Comparison of ENCODE assay signal across 8 cellular contexts in the genomic region with DNA sequence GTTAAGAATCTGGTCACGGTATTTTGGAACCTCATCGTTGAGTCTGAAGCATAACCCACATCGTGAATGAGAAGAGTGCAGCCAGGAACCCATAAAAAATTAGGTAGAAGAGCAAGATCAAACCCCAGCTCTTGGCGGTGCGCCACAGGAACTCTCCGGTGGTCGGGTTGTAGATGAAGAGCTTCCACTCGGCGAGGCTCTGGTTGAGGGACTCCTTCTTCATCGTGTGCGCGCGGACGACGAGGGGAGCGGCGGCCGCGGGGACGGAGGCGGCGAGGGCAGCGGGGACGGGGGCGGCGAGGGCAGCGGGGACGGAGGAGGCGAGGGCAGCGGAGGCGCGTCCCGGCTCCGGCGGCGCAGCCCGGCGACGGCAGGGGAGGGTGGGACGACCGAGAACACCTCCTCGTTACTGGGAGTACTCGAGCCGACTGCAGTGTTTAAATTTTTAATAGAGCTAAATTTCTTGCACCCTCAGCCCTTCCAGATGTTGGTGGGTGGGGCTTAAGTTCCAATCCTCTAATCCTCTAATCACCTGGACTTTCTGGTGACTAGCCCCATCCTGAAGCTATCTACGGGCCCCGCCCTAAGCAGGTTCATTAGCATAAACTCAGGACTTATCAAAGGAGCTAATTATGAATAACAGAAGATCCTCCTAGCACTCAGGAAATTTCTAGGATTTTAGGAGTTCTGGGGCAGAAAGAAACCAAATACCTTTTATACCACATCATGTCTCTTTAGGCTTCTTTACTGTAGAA. TPM values are rescaled to one million over a fixed set of nuclear protein-coding genes. Genes with fewer than 3 reads are reported as not detected.
DNase-seq lines count a peak whose midpoint lies in the region; ATAC-seq, FAIRE-seq and TF ChIP-seq lines count a peak whose summit lies in the region.

No MANE protein-coding gene starts in this region.

- H3K4me2 ChIP-seq in DND-41 (ENCODE audit: insufficient read depth, low read length) (no peak overlapping the region), HepG2 (ENCODE audit: low read depth, low read length) (peak overlapping the region; percentile 74)

- FAIRE-seq in HepG2 (lab: Jason Lieb, UNC), result no peak

- H3K27ac ChIP-seq in DND-41 (ENCODE audit: low read length), result no peak overlapping the region
- H3K27ac ChIP-seq in HepG2 (ENCODE audit: extremely low read length, insufficient read depth, low read length), result no peak overlapping the region
- H3K27ac ChIP-seq in transverse colon, result no peak overlapping the region

- in situ Hi-C loops in HepG2 (cut with HindIII; ENCODE audit: extremely low pct_ligation_motif_present, low pct_unique_long_range_greater_than_20kb), result no loop called here
- in situ Hi-C loops in transverse colon (cut with MboI; ENCODE audit: low pct_ligation_motif_present in 1 of 4, low pct_unique_long_range_greater_than_20kb in 1 of 4, low sequenced_read_pairs in 3 of 4), result no loop called here
- in situ Hi-C loops in G401 (cut with HindIII; ENCODE audit: low sequenced_read_pairs), result no loop called here

- no peaks in the 10 kb centered on the region for H3K36me3 ChIP-seq in DND-41 (ENCODE audit: insufficient read depth, low read length)
- H3K36me3 ChIP-seq in HepG2 (replicated peaks in 1 of 2; ENCODE audit: control insufficient read depth in 1 of 2, insufficient read depth in 2 of 2, low read length in 2 of 2), result no peaks in the 10 kb centered on the region
- H3K36me3 ChIP-seq in transverse colon, result no peaks in the 10 kb centered on the region

- no peak overlapping the region for H3K27ac Mint-ChIP-seq in brain

- peaks cover 8% of the 10 kb centered on the region for H3K27me3 ChIP-seq in DND-41 (ENCODE audit: insufficient read depth, low read length, poor library complexity)
- H3K27me3 ChIP-seq in HepG2 (ENCODE audit: control insufficient read depth in 1 of 2, insufficient read depth in 2 of 2, low read length in 2 of 2), result peaks cover 2 to 35% of the 10 kb centered on the region in 2 experiments; a peak in 3 of 5 replicates
- H3K27me3 ChIP-seq in transverse colon, result peaks cover 44% of the 10 kb centered on the region

- 8% methylated on average over 16 of the region's 46 CpGs for WGBS in HepG2 (ENCODE audit: low lambda C conversion rate)
- WGBS in transverse colon (ENCODE audit: low coverage in 1 of 2), 2 donors, result 3 to 14% methylated on average over 1 to 40 of the region's 46 CpGs

- POLR2A ChIA-PET in HepG2 (lab: Yijun Ruan, JAX), result no interaction called here

- 0 out of 3 replicates have a peak, but pooled peaks have one; percentile 53 for ATAC-seq in DND-41 (ENCODE audit: insufficient read depth, low read depth)
- peak; percentile 73 for ATAC-seq in HepG2
- no peak for ATAC-seq in HG02938 (IDR thresholded peaks at IDR 0.05; ENCODE audit: unreplicated experiment)
- ATAC-seq in GM19351 (IDR thresholded peaks at IDR 0.05; ENCODE audit: unreplicated experiment), result no peak

- H3K4me1 ChIP-seq in DND-41 (ENCODE audit: insufficient read depth, low read length), result no peaks in the 10 kb centered on the region
- H3K4me1 ChIP-seq in HepG2 (ENCODE audit: insufficient read depth, low read length), result peaks cover 11% of the 10 kb centered on the region; the same call in 1 of the 2 replicates
- peaks cover 0 to 5% (median 0%) of the 10 kb centered on the region in 4 donors for H3K4me1 ChIP-seq in transverse colon

- intact Hi-C loops in HepG2 (cut with micrococcal nuclease; ENCODE audit: unreplicated experiment), result no loop called here
- intact Hi-C loops in transverse colon (cut with DNase I; ENCODE audit: low total_unique reads), result no loop called here

- BruUV-seq in HepG2 (replicated peaks; lab: Mats Ljungman, UMichigan), result no TSS peak

- H3K4me3 ChIP-seq in DND-41 (ENCODE audit: low read depth in 1 of 2, low read length in 2 of 2) (no peak overlapping the region), HepG2 (replicated peaks in 1 of 3; ENCODE audit: insufficient read depth in 1 of 3, low read depth in 2 of 3, low read length in 3 of 3) (peak overlapping the region; percentile 33 to 59 (median 55)), transverse colon (peak overlapping the region in 3 of 4 donors; percentile 16 to 47 (median 23))

- peaks cover 39% of the 10 kb centered on the region for H3K27me3 Mint-ChIP-seq in brain

- TF ChIP-seq EP300 in HepG2 (IDR thresholded peaks at IDR 0.05; ENCODE audit: low read depth in 2 of 2, low read length in 2 of 2), result no peak
- no peak for TF ChIP-seq EP300 in HepG2 (CRISPR knock-in tag; IDR thresholded peaks at IDR 0.05; ENCODE audit: borderline replicate concordance)
- no peak for TF ChIP-seq EP300 in transverse colon (IDR thresholded peaks at IDR 0.05; ENCODE audit: low read depth)

- no peaks in the 10 kb centered on the region for H3K79me2 ChIP-seq in DND-41 (ENCODE audit: insufficient read depth, low read length)
- H3K79me2 ChIP-seq in HepG2 (ENCODE audit: insufficient read depth, low read length), result no peaks in the 10 kb centered on the region

- CTCF ChIA-PET in HepG2 (lab: Yijun Ruan, JAX; ENCODE audit: low intra/inter-chr PET ratio, low total read pairs), result no interaction called here

- H3K4me1 Mint-ChIP-seq in brain, result peaks cover 7% of the 10 kb centered on the region

- no peaks in the 10 kb centered on the region for H4K20me1 ChIP-seq in DND-41 (ENCODE audit: insufficient read depth, low read length)
- H4K20me1 ChIP-seq in HepG2 (ENCODE audit: insufficient read depth, low read length), result no peaks in the 10 kb centered on the region

- TF ChIP-seq CTCF in DND-41 (IDR thresholded peaks at IDR 0.05; ENCODE audit: borderline replicate concordance, extremely low read depth, low read length, poor library complexity, severe bottlenecking) (no peak), brain (conservative IDR thresholded peaks at IDR 0.05) (no peak), HepG2 (CRISPR knock-in tag; IDR thresholded peaks at IDR 0.05) (no peak), transverse colon (IDR thresholded peaks at IDR 0.05) (no peak)

- H3K36me3 Mint-ChIP-seq in brain, result no peaks in the 10 kb centered on the region

- TF ChIP-seq POLR2A in HepG2 (IDR thresholded peaks at IDR 0.05; ENCODE audit: insufficient read depth in 1 of 2, low read depth in 2 of 2, low read length in 2 of 2), result no peak
- TF ChIP-seq POLR2A in transverse colon (IDR thresholded peaks at IDR 0.05), result no peak

- H3K9me3 ChIP-seq in DND-41 (ENCODE audit: insufficient read depth, low read length, severe bottlenecking) (no peaks in the 10 kb centered on the region), HepG2 (ENCODE audit: low read length) (no peaks in the 10 kb centered on the region), transverse colon (no peaks in the 10 kb centered on the region)

- H3K9ac ChIP-seq in DND-41 (ENCODE audit: low read depth, low read length) (no peak overlapping the region), HepG2 (ENCODE audit: insufficient read depth, low read depth, low read length) (no peak overlapping the region)

- TF ChIP-seq RAD21 in HepG2 (CRISPR knock-in tag; IDR thresholded peaks at IDR 0.05), result no peak

- peak overlapping the region; percentile 79 to 88 (median 82) for H3K4me3 Mint-ChIP-seq in brain

- DNase-seq in DND-41, result peak; percentile 25
- DNase-seq in NCI-H82 (lab: John Stamatoyannopoulos, UW), result peak; percentile 91
- no peak for DNase-seq in HepG2 (ENCODE audit: low spot score)
- no peak for DNase-seq in transverse colon
- DNase-seq in G401 (ENCODE audit: low spot score), result no peak

- H2AFZ ChIP-seq in DND-41 (ENCODE audit: low read depth, low read length), result no peak overlapping the region
- no peak overlapping the region for H2AFZ ChIP-seq in HepG2 (ENCODE audit: low read length)

- peaks cover 0 to 3% (median 0%) of the 10 kb centered on the region in 5 experiments for H3K9me3 Mint-ChIP-seq in brain

RNA-seq across cellular contexts. Expression of a gene that starts 20.4 kb away (rescaled TPM):
- 5.0 TPM for polyA plus RNA-seq in brain (ENCODE audit: insufficient read depth, low read depth, low replicate concordance)
- 10.4 and 16.2 TPM in 2 replicates for total RNA-seq in HepG2 (2016; rRNA removed; fragmentation: Illumina TruSeq; extraction: Trizol)
- 2.5 and 2.7 TPM in 2 replicates for total RNA-seq in HepG2 (2016; cell fraction: cytosol; rRNA removed; fragmentation: Illumina TruSeq; extraction: Trizol; ENCODE audit: low read depth)
- total RNA-seq in HepG2 (2016; cell fraction: insoluble cytoplasmic fraction; rRNA removed; fragmentation: Illumina TruSeq; extraction: Trizol), result 10.8 and 14.7 TPM in 2 replicates
- total RNA-seq in HepG2 (2016; cell fraction: membrane; rRNA removed; fragmentation: Illumina TruSeq; extraction: Trizol), result 4.9 TPM in 2 replicates
- 13.6 and 13.8 TPM in 2 replicates for total RNA-seq in HepG2 (2016; cell fraction: nucleus; rRNA removed; fragmentation: Illumina TruSeq; extraction: Trizol)
- 7.7 and 10.1 TPM in 2 replicates for polyA plus RNA-seq in HepG2 (2011; rRNA removed)
- 2.3 and 4.8 TPM in 2 replicates for polyA plus RNA-seq in HepG2 (2011; cell fraction: cytosol; rRNA removed)
- polyA plus RNA-seq in HepG2 (2011; cell fraction: nucleus; rRNA removed), result 6.5 and 6.9 TPM in 2 replicates
- polyA plus RNA-seq in HepG2 (2012), result 5.9 and 7.1 TPM in 2 replicates
- polyA plus RNA-seq in HepG2 (2016; cell fraction: cytosol; fragmentation: Illumina TruSeq; extraction: Trizol; ENCODE audit: low read depth), result 0.52 TPM in 2 replicates
- 9.5 and 10.5 TPM in 2 replicates for polyA plus RNA-seq in HepG2 (2016; cell fraction: insoluble cytoplasmic fraction; fragmentation: Illumina TruSeq; extraction: Trizol; ENCODE audit: low read depth)
- polyA plus RNA-seq in HepG2 (2016; cell fraction: membrane; fragmentation: Illumina TruSeq; extraction: Trizol; ENCODE audit: low read depth), result 1.5 and 2.2 TPM in 2 replicates
- polyA plus RNA-seq in HepG2 (2016; cell fraction: nucleus; fragmentation: Illumina TruSeq; extraction: Trizol; ENCODE audit: insufficient read depth, low read depth), result 16.8 and 17.3 TPM in 2 replicates
- 6.3 and 11.0 TPM in 2 replicates for polyA minus RNA-seq in HepG2 (2011; rRNA and poly(A)+ RNA removed; ENCODE audit: low replicate concordance)
- polyA minus RNA-seq in HepG2 (2011; cell fraction: cytosol; rRNA and poly(A)+ RNA removed), result 9.7 and 11.3 TPM in 2 replicates
- polyA minus RNA-seq in HepG2 (2011; cell fraction: nucleus; rRNA and poly(A)+ RNA removed), result 27.6 and 30.2 TPM in 2 replicates
- total RNA-seq in transverse colon, result 10 to 100 TPM in 3 of 4 donors, 1 to 10 TPM in 1; 6.0 to 16.5 (median 12.2) TPM
- total RNA-seq in G401 (2014; rRNA removed; shearing (Covaris generic)), result 6.6 and 10.4 TPM in 2 replicates

Comparison
In these comparisons a context has a peak if more than half of its experiments do, and no peak if none do; other contexts are left out.
1. ATAC-seq: peak in DND-41 (single experiment) and HepG2 (single experiment); none in HG02938 (single experiment) and GM19351 (single experiment).
2. DNase-seq: peak in DND-41 (single experiment) and NCI-H82 (single experiment); none in HepG2 (single experiment), transverse colon (single experiment) and G401 (single experiment).
3. H3K4me3 ChIP-seq: peak in HepG2 (3 of 3) and transverse colon (3 of 4); none in DND-41 (0 of 2).